ENCODE assay signal across 1 cellular context in genomic region chr2:96115631-96116423, GRCh38.
TF ChIP-seq lines count a peak whose summit lies in the region.

No MANE protein-coding gene starts in this region.

TF ChIP-seq in SK-N-SH treated with all-trans-retinoic acid at 6 μM for 48 hours, 23 proteins besides CTCF, POLR2A, EP300 and RAD21 (continued from another document):
- no peak for TF ChIP-seq CSRNP3 (CRISPR knock-in tag; IDR thresholded peaks at IDR 0.05)
- no peak for TF ChIP-seq OSR1 (CRISPR knock-in tag; IDR thresholded peaks at IDR 0.05)
- TF ChIP-seq ZNF565 (CRISPR knock-in tag; conservative IDR thresholded peaks at IDR 0.05; ENCODE audit: low read depth) = no peak
